Comparison of ENCODE assay signal across 26 cellular contexts in the genomic region with DNA sequence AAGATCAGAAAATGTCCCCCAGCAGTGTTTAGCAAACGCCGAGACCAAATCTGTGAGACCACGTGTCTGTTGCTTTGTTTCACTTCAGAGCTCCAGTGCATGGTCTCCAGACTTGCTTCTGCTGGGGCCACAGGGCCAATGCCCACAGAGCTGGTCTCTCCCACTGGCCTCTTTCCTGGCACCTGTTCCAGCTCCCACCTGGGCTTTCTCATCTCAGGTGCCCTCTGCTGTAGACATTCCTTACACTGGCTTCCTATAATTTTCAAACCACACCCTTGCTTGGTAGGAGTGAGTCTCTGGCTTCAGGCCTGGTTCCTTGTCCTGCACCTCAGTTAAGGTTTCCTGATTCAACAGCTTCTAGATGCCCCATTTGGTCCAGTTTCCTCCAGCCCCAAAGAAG.
"Had no signal": no experiment of that assay in that cellular context is flagged by ENCODE, and none has a peak within 500 bp of the region (broad histone marks: within the 10 kb centered on the region; RNA-seq: fewer than 3 reads in every experiment).

No MANE protein-coding gene starts in this region.

- H3K36me3 ChIP-seq: brain microvascular endothelial cell, heart left ventricle had no signal

- FAIRE-seq: astrocyte, colon had no signal

- H3K27ac ChIP-seq: brain microvascular endothelial cell, esophagus muscularis mucosa, foreskin keratinocyte, gastrocnemius medialis, heart left ventricle had no signal

- H3K36me3 Mint-ChIP-seq: activated naive CD4-positive, alpha-beta T cell treated with anti-CD3 and anti-CD28 coated beads, Interleukin-2, amount 10 ng/mL, durations not matched to agents 7 days and 5 days; activated naive CD4-positive, alpha-beta T cell treated with anti-CD3 and anti-CD28 coated beads, Interleukin-2, amount 50 U/mL, for 72 hours; activated naive CD8-positive, alpha-beta T cell treated with anti-CD3 and anti-CD28 coated beads, Interleukin-2, amount 10 ng/mL, durations not matched to agents 7 days and 5 days had no signal

- H3K27me3 ChIP-seq: brain microvascular endothelial cell, esophagus muscularis mucosa, foreskin keratinocyte, gastrocnemius medialis, heart left ventricle had no signal

- H3K4me1 Mint-ChIP-seq: activated CD4-positive, alpha-beta T cell treated with anti-CD3 and anti-CD28 coated beads for 36 hours; activated CD4-positive, alpha-beta T cell treated with anti-CD3 and anti-CD28 coated beads, Interleukin-2, amount 10 ng/mL, durations not matched to agents 24 days and 14 days; activated naive CD4-positive, alpha-beta T cell treated with anti-CD3 and anti-CD28 coated beads, Interleukin-2, amount 10 ng/mL, durations not matched to agents 7 days and 5 days; activated naive CD8-positive, alpha-beta T cell treated with anti-CD3 and anti-CD28 coated beads, Interleukin-2, amount 10 ng/mL, durations not matched to agents 7 days and 5 days had no signal

- H3K4me3 Mint-ChIP-seq: activated CD4-positive, alpha-beta memory T cell treated with anti-CD3 and anti-CD28 coated beads for 36 hours; activated CD4-positive, alpha-beta T cell treated with anti-CD3 and anti-CD28 coated beads for 36 hours; activated CD4-positive, alpha-beta T cell treated with anti-CD3 and anti-CD28 coated beads, Interleukin-2, amount 10 ng/mL, durations not matched to agents 24 days and 14 days; activated CD8-positive, alpha-beta T cell treated with anti-CD3 and anti-CD28 coated beads, Interleukin-2, amount 10 ng/mL, durations not matched to agents 7 days and 5 days; activated naive CD4-positive, alpha-beta T cell treated with anti-CD3 and anti-CD28 coated beads, Interleukin-2, amount 10 ng/mL, durations not matched to agents 7 days and 5 days; activated naive CD8-positive, alpha-beta T cell treated with anti-CD3 and anti-CD28 coated beads, Interleukin-2, amount 10 ng/mL, durations not matched to agents 7 days and 5 days; activated T-cell treated with anti-CD3 and anti-CD28 coated beads, Interleukin-2, amount 50 U/mL, for 24 hours; activated T-cell treated with anti-CD3 and anti-CD28 coated beads, Interleukin-2, amount 50 U/mL, for 72 hours had no signal

- H3K9me3 Mint-ChIP-seq: activated CD4-positive, alpha-beta memory T cell treated with anti-CD3 and anti-CD28 coated beads for 36 hours; activated CD4-positive, alpha-beta T cell treated with anti-CD3 and anti-CD28 coated beads, Interleukin-2, amount 10 ng/mL, durations not matched to agents 24 days and 14 days; activated naive CD4-positive, alpha-beta T cell treated with anti-CD3 and anti-CD28 coated beads, Interleukin-2, amount 10 ng/mL, durations not matched to agents 7 days and 5 days; activated naive CD4-positive, alpha-beta T cell treated with anti-CD3 and anti-CD28 coated beads, Interleukin-2, amount 50 U/mL, for 72 hours; activated naive CD8-positive, alpha-beta T cell treated with anti-CD3 and anti-CD28 coated beads, Interleukin-2, amount 10 ng/mL, durations not matched to agents 7 days and 5 days; activated T-cell treated with anti-CD3 and anti-CD28 coated beads, Interleukin-2, amount 50 U/mL, for 24 hours; activated T-cell treated with anti-CD3 and anti-CD28 coated beads, Interleukin-2, amount 50 U/mL, for 72 hours had no signal

- H3K4me1 ChIP-seq: esophagus muscularis mucosa, foreskin keratinocyte, gastrocnemius medialis had no signal

- ATAC-seq: activated CD4-positive, alpha-beta T cell treated with anti-CD3 and anti-CD28 coated beads for 36 hours; activated CD8-positive, alpha-beta T cell treated with anti-CD3 and anti-CD28 coated beads, Interleukin-2, amount 10 ng/mL, durations not matched to agents 7 days and 5 days; activated naive CD4-positive, alpha-beta T cell treated with anti-CD3 and anti-CD28 coated beads, Interleukin-2, amount 50 U/mL, for 72 hours; activated T-cell treated with anti-CD3 and anti-CD28 coated beads, Interleukin-2, amount 50 U/mL, for 72 hours; foreskin keratinocyte; gastrocnemius medialis had no signal

- DNase-seq: activated CD4-positive, alpha-beta memory T cell treated with anti-CD3 and anti-CD28 coated beads for 36 hours; activated CD4-positive, alpha-beta T cell treated with anti-CD3 and anti-CD28 coated beads for 36 hours; activated CD4-positive, alpha-beta T cell treated with anti-CD3 and anti-CD28 coated beads, Interleukin-2, amount 10 ng/mL, durations not matched to agents 24 days and 14 days; activated CD4-positive, CD25-positive, alpha-beta regulatory T cell; activated CD4-positive, CD25-positive, alpha-beta regulatory T cell treated with anti-CD3 and anti-CD28 coated beads, Interleukin-2, amount 50 U/mL, for 72 hours; activated CD8-positive, alpha-beta T cell treated with anti-CD3 and anti-CD28 coated beads, Interleukin-2, amount 10 ng/mL, durations not matched to agents 7 days and 5 days; activated gamma-delta T cell; activated naive CD4-positive, alpha-beta T cell; activated naive CD4-positive, alpha-beta T cell treated with anti-CD3 and anti-CD28 coated beads, Interleukin-2, amount 10 ng/mL, durations not matched to agents 7 days and 5 days; activated naive CD8-positive, alpha-beta T cell treated with anti-CD3 and anti-CD28 coated beads, Interleukin-2, amount 10 ng/mL, durations not matched to agents 7 days and 5 days; activated T-cell treated with anti-CD3 and anti-CD28 coated beads for 4 hours; activated T-cell treated with anti-CD3 and anti-CD28 coated beads, Interleukin-2, amount 50 U/mL, for 24 hours; activated T-cell treated with anti-CD3 and anti-CD28 coated beads, Interleukin-2, amount 50 U/mL, for 72 hours; brain microvascular endothelial cell; caudate nucleus; effector memory CD4-positive, alpha-beta T cell; erythroblast; foreskin keratinocyte; gastrocnemius medialis; glutamatergic neuron; heart left ventricle; T-helper 2 cell had no signal

- H3K4me3 ChIP-seq: esophagus muscularis mucosa, gastrocnemius medialis, heart left ventricle had no signal

- H3K27ac Mint-ChIP-seq: activated CD4-positive, alpha-beta memory T cell treated with anti-CD3 and anti-CD28 coated beads for 36 hours; activated CD4-positive, alpha-beta T cell treated with anti-CD3 and anti-CD28 coated beads for 36 hours; activated CD4-positive, alpha-beta T cell treated with anti-CD3 and anti-CD28 coated beads, Interleukin-2, amount 10 ng/mL, durations not matched to agents 24 days and 14 days; activated CD8-positive, alpha-beta T cell treated with anti-CD3 and anti-CD28 coated beads, Interleukin-2, amount 10 ng/mL, durations not matched to agents 7 days and 5 days; activated naive CD4-positive, alpha-beta T cell treated with anti-CD3 and anti-CD28 coated beads, Interleukin-2, amount 10 ng/mL, durations not matched to agents 7 days and 5 days; activated naive CD4-positive, alpha-beta T cell treated with anti-CD3 and anti-CD28 coated beads, Interleukin-2, amount 50 U/mL, for 72 hours; activated naive CD8-positive, alpha-beta T cell treated with anti-CD3 and anti-CD28 coated beads, Interleukin-2, amount 10 ng/mL, durations not matched to agents 7 days and 5 days; activated T-cell treated with anti-CD3 and anti-CD28 coated beads, Interleukin-2, amount 50 U/mL, for 72 hours had no signal

- H3K27me3 Mint-ChIP-seq: activated CD4-positive, alpha-beta memory T cell treated with anti-CD3 and anti-CD28 coated beads for 36 hours; activated CD4-positive, alpha-beta T cell treated with anti-CD3 and anti-CD28 coated beads for 36 hours; activated CD4-positive, alpha-beta T cell treated with anti-CD3 and anti-CD28 coated beads, Interleukin-2, amount 10 ng/mL, durations not matched to agents 24 days and 14 days; activated naive CD4-positive, alpha-beta T cell treated with anti-CD3 and anti-CD28 coated beads, Interleukin-2, amount 10 ng/mL, durations not matched to agents 7 days and 5 days; activated T-cell treated with anti-CD3 and anti-CD28 coated beads, Interleukin-2, amount 50 U/mL, for 24 hours had no signal

- H3K9me3 ChIP-seq: esophagus muscularis mucosa, gastrocnemius medialis, heart left ventricle had no signal
